27 cellular contexts compared by ENCODE assay signal in the genomic region with DNA sequence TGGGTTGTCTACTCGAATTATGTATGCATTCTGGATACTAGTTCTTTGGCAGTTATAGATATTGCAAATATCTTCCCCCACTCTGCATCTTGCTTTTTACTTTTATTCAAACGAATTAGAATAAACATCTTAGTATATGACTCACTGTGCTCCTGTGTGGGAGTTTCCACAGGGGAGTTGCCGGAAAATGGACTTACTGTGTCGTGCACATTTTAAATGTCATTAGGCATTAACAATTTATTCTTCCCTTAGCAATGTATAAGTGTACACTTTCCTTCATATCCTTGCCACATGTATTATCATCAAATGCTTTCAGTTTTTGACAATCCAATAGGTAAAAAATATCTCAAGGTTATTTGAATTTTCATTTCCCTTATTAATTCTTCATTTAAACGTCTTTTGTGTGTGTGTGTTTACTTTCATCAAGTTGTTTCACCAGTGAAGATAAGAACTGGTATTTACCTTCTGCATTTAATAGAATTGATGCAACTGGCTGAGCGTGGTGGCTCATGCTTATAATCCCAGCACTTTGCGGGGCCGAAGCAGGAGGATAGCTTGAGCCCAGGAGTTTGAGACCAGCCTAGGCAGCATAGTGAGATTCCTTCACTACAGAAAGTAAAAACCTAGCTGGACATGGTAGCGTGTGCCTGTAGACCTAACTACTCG. TPM values are rescaled to one million over a fixed set of nuclear protein-coding genes. Genes with fewer than 3 reads are reported as not detected.
DNase-seq lines count a peak whose midpoint lies in the region; ATAC-seq, FAIRE-seq and TF ChIP-seq lines count a peak whose summit lies in the region.
"Had no signal": no experiment of that assay in that cellular context is flagged by ENCODE, and none has a peak within 500 bp of the region (broad histone marks: within the 10 kb centered on the region; RNA-seq: fewer than 3 reads in every experiment).

No MANE protein-coding gene starts in this region.

- no peak overlapping the region for H3K4me3 Mint-ChIP-seq in activated CD4-positive, alpha-beta T cell treated with anti-CD3 and anti-CD28 coated beads, Interleukin-2, amount 10 ng/mL, durations not matched to agents 24 days and 14 days
- H3K4me3 Mint-ChIP-seq in activated T-cell treated with anti-CD3 and anti-CD28 coated beads, Interleukin-2, amount 50 U/mL, for 72 hours = no peak overlapping the region
- H3K4me3 Mint-ChIP-seq: activated CD8-positive, alpha-beta T cell treated with anti-CD3 and anti-CD28 coated beads, Interleukin-2, amount 10 ng/mL, durations not matched to agents 7 days and 5 days; stimulated activated naive CD8-positive, alpha-beta T cell treated with anti-CD3 and anti-CD28 coated beads, Interleukin-15, Interleukin-2, amounts not matched to agents 100 ng/mL and 50 ng/mL, for 24 hours; T-helper 2 cell treated with Interferon-gamma antibody and Interleukin-4, amounts not matched to agents 5 μg/mL and 100 μg/mL, for 36 hours; type B pancreatic cell; WTC11 had no signal

- H3K9me3 Mint-ChIP-seq in activated CD4-positive, alpha-beta T cell treated with anti-CD3 and anti-CD28 coated beads, Interleukin-2, amount 10 ng/mL, durations not matched to agents 24 days and 14 days = no peaks in the 10 kb centered on the region
- no peaks in the 10 kb centered on the region for H3K9me3 Mint-ChIP-seq in activated T-cell treated with anti-CD3 and anti-CD28 coated beads, Interleukin-2, amount 50 U/mL, for 72 hours
- H3K9me3 Mint-ChIP-seq: stimulated activated naive CD8-positive, alpha-beta T cell treated with anti-CD3 and anti-CD28 coated beads, Interleukin-15, Interleukin-2, amounts not matched to agents 100 ng/mL and 50 ng/mL, for 24 hours; T-helper 2 cell treated with Interferon-gamma antibody and Interleukin-4, amounts not matched to agents 5 μg/mL and 100 μg/mL, for 36 hours; type B pancreatic cell; WTC11 had no signal

- H3K4me1 Mint-ChIP-seq in activated CD4-positive, alpha-beta T cell treated with anti-CD3 and anti-CD28 coated beads, Interleukin-2, amount 10 ng/mL, durations not matched to agents 24 days and 14 days = no peaks in the 10 kb centered on the region
- no peaks in the 10 kb centered on the region for H3K4me1 Mint-ChIP-seq in activated T-cell treated with anti-CD3 and anti-CD28 coated beads, Interleukin-2, amount 50 U/mL, for 72 hours (ENCODE audit: low read depth)

- 14% methylated on average over 7 of the region's 10 CpGs for WGBS in K562 (ENCODE audit: insufficient coverage, low coverage, missing lambda C conversion rate)

- peak; percentile 54 for DNase-seq in A172 (ENCODE audit: low spot score)
- peak; percentile 63 for DNase-seq in M059J (ENCODE audit: low read depth)
- DNase-seq in K562 (ENCODE audit: extremely low read depth in 1 of 4, low spot score in 3 of 4) = no peak
- peak; percentile 76 for DNase-seq in fibroblast of pulmonary artery (ENCODE audit: low read depth)
- no peak for DNase-seq in SHP77 treated with DMSO at 0.1 percent for 48 hours (lab: John Stamatoyannopoulos, UW)
- no peak for DNase-seq in activated CD4-positive, alpha-beta T cell treated with anti-CD3 and anti-CD28 coated beads, Interleukin-2, amount 10 ng/mL, durations not matched to agents 24 days and 14 days
- no peak for DNase-seq in GM13977 (ENCODE audit: low spot score)
- DNase-seq in activated T-cell treated with anti-CD3 and anti-CD28 coated beads, Interleukin-2, amount 50 U/mL, for 72 hours = no peak
- DNase-seq: activated CD8-positive, alpha-beta T cell treated with anti-CD3 and anti-CD28 coated beads, Interleukin-2, amount 10 ng/mL, durations not matched to agents 7 days and 5 days; activated T-cell treated with anti-CD3 and anti-CD28 coated beads, Interleukin-2, amount 50 U/mL, for 48 hours; C1 segment of cervical spinal cord; DMS153; effector memory CD4-positive, alpha-beta T cell; left lung; NCI-H187; NCI-H446 treated with DMSO at 0.1 percent for 48 hours; right lobe of liver; Right ventricle myocardium superior; stimulated activated CD4-positive, alpha-beta T cell treated with anti-CD3 and anti-CD28 coated beads, Interleukin-1b, Interleukin-23, amount 100 ng/mL, for 48 hours had no signal

- H3K27me3 ChIP-seq in K562 (ENCODE audit: control insufficient read depth in 2 of 2, insufficient read depth in 2 of 2, low read length in 2 of 2) = peaks cover 0 to 12% of the 10 kb centered on the region in 2 experiments; a peak in 3 of 5 replicates
- H3K27me3 ChIP-seq: left lung, right lobe of liver had no signal

- peaks cover 20% of the 10 kb centered on the region for H3K27me3 Mint-ChIP-seq in activated CD4-positive, alpha-beta T cell treated with anti-CD3 and anti-CD28 coated beads, Interleukin-2, amount 10 ng/mL, durations not matched to agents 24 days and 14 days
- H3K27me3 Mint-ChIP-seq in activated T-cell treated with anti-CD3 and anti-CD28 coated beads, Interleukin-2, amount 50 U/mL, for 72 hours (ENCODE audit: low read depth) = peaks cover 16% of the 10 kb centered on the region

- no peaks in the 10 kb centered on the region for H3K79me2 ChIP-seq in K562 (ENCODE audit: control insufficient read depth, insufficient read depth, low read length)

- TF ChIP-seq EP300 in K562 (IDR thresholded peaks at IDR 0.05; ENCODE audit: low read length) = no peak

- CTCF ChIA-PET in K562 (lab: Yijun Ruan, JAX; ENCODE audit: low intra/inter-chr PET ratio) = no interaction called here

- TF ChIP-seq POLR2A in K562 (conservative IDR thresholded peaks at IDR 0.05) = no peak

- POLR2A ChIA-PET in K562 (lab: Yijun Ruan, JAX) = interaction anchor here (0.6 kb wide), 2 partner anchors 29 to 135 kb away, joined by 3 read pairs; no protein-coding TSS in a partner anchor

- H3K9me3 ChIP-seq in K562 (replicated peaks; ENCODE audit: control insufficient read depth, insufficient read depth, low read depth, low read length) = no peaks in the 10 kb centered on the region
- H3K9me3 ChIP-seq: left lung, right lobe of liver had no signal

- ATAC-seq in K562 = no peak
- no peak for ATAC-seq in activated T-cell treated with anti-CD3 and anti-CD28 coated beads, Interleukin-2, amount 50 U/mL, for 72 hours (replicated peaks in 1 of 2)
- ATAC-seq: activated CD8-positive, alpha-beta T cell treated with anti-CD3 and anti-CD28 coated beads, Interleukin-2, amount 10 ng/mL, durations not matched to agents 7 days and 5 days; activated naive CD4-positive, alpha-beta T cell treated with anti-CD3 and anti-CD28 coated beads, Interleukin-2, amount 50 U/mL, for 72 hours; left lung; right lobe of liver; WTC11 had no signal

- in situ Hi-C loops in K562 (cut with MboI) = no loop called here
- in situ Hi-C loops in GM13977 (cut with MboI; ENCODE audit: low pct_unique_long_range_greater_than_20kb, low sequenced_read_pairs, unreplicated experiment) = loop anchor here (25.0 kb wide), 1 partner anchor 221 kb away; no protein-coding TSS in a partner anchor

- H3K36me3 ChIP-seq in K562 (ENCODE audit: control insufficient read depth, insufficient read depth, low read length) = no peaks in the 10 kb centered on the region
- H3K36me3 ChIP-seq: cardiac muscle cell, left lung had no signal

- 0 out of 5 replicates have a peak, but pooled peaks cover 0 to 3% of the 10 kb centered on the region in 2 experiments for H3K4me1 ChIP-seq in K562 (replicated peaks in 1 of 2; ENCODE audit: control insufficient read depth in 2 of 2, insufficient read depth in 2 of 2, low read length in 2 of 2)
- H3K4me1 ChIP-seq: left lung had no signal

- no peak for TF ChIP-seq RAD21 in K562 (CRISPR knock-in tag; conservative IDR thresholded peaks at IDR 0.05 in 1 of 2, IDR thresholded peaks at IDR 0.05 in 1 of 2)

- no peak overlapping the region for H3K4me2 ChIP-seq in K562 (ENCODE audit: insufficient read depth, low read length)

- H4K20me1 ChIP-seq in K562 (replicated peaks; ENCODE audit: control insufficient read depth, insufficient read depth, low read length) = no peaks in the 10 kb centered on the region

- H2AFZ ChIP-seq in K562 (ENCODE audit: low read depth, low read length) = no peak overlapping the region

- TF ChIP-seq CTCF in K562 (IDR thresholded peaks at IDR 0.05 in 2 of 3, conservative IDR thresholded peaks at IDR 0.05 in 1 of 3; ENCODE audit: insufficient read depth in 2 of 3, low read depth in 1 of 3, low read length in 3 of 3) (no peak), fibroblast of pulmonary artery (IDR thresholded peaks at IDR 0.05; ENCODE audit: low read length, missing control alignments) (no peak), GM13977 (IDR thresholded peaks at IDR 0.05; ENCODE audit: extremely low read depth, insufficient read depth, missing control alignments) (no peak)

- no peaks in the 10 kb centered on the region for H3K36me3 Mint-ChIP-seq in activated CD4-positive, alpha-beta T cell treated with anti-CD3 and anti-CD28 coated beads, Interleukin-2, amount 10 ng/mL, durations not matched to agents 24 days and 14 days (ENCODE audit: low read depth)
- no peaks in the 10 kb centered on the region for H3K36me3 Mint-ChIP-seq in activated T-cell treated with anti-CD3 and anti-CD28 coated beads, Interleukin-2, amount 50 U/mL, for 72 hours (ENCODE audit: insufficient read depth in 2 of 2)
- H3K36me3 Mint-ChIP-seq: type B pancreatic cell, WTC11 had no signal

- no peak overlapping the region for H3K4me3 ChIP-seq in K562
- no peak overlapping the region for H3K4me3 ChIP-seq in fibroblast of pulmonary artery (replicated peaks; ENCODE audit: low read depth, low read length)
- H3K4me3 ChIP-seq: cardiac muscle cell, left lung, right lobe of liver had no signal

- FAIRE-seq in K562 (lab: Jason Lieb, UNC) = no peak
- FAIRE-seq: A204.1, frontal cortex had no signal

- no peak overlapping the region for H3K27ac ChIP-seq in K562 (ENCODE audit: extremely low read depth, low read depth, low read length)
- H3K27ac ChIP-seq: cardiac muscle cell, left lung had no signal

- no peak overlapping the region for H3K27ac Mint-ChIP-seq in activated CD4-positive, alpha-beta T cell treated with anti-CD3 and anti-CD28 coated beads, Interleukin-2, amount 10 ng/mL, durations not matched to agents 24 days and 14 days
- H3K27ac Mint-ChIP-seq in activated T-cell treated with anti-CD3 and anti-CD28 coated beads, Interleukin-2, amount 50 U/mL, for 72 hours = no peak overlapping the region
- H3K27ac Mint-ChIP-seq: activated CD8-positive, alpha-beta T cell treated with anti-CD3 and anti-CD28 coated beads, Interleukin-2, amount 10 ng/mL, durations not matched to agents 7 days and 5 days; activated naive CD4-positive, alpha-beta T cell treated with anti-CD3 and anti-CD28 coated beads, Interleukin-2, amount 50 U/mL, for 72 hours; stimulated activated naive CD8-positive, alpha-beta T cell treated with anti-CD3 and anti-CD28 coated beads, Interleukin-15, Interleukin-2, amounts not matched to agents 100 ng/mL and 50 ng/mL, for 24 hours; T-helper 2 cell treated with Interferon-gamma antibody and Interleukin-4, amounts not matched to agents 5 μg/mL and 100 μg/mL, for 36 hours; type B pancreatic cell; WTC11 had no signal

- BruUV-seq in K562 (replicated peaks; lab: Mats Ljungman, UMichigan) = no TSS peak

- intact Hi-C loops in K562 (cut with micrococcal nuclease) = no loop called here
- intact Hi-C loops in activated CD4-positive, alpha-beta T cell treated with anti-CD3 and anti-CD28 coated beads, Interleukin-2, amount 10 ng/mL, durations not matched to agents 24 days and 14 days (cut with micrococcal nuclease) = no loop called here

- no peaks in the 10 kb centered on the region for H3K9me1 ChIP-seq in K562 (ENCODE audit: control insufficient read depth, insufficient read depth, low read length)

- no peak overlapping the region for H3K9ac ChIP-seq in K562 (ENCODE audit: insufficient read depth in 1 of 2, low read depth in 2 of 2, low read length in 2 of 2)

RNA-seq across cellular contexts. Expression of a gene that starts 4.6 kb away (rescaled TPM):
- not detected in 2 replicates for total RNA-seq in A172 (2014; rRNA removed; shearing (Covaris generic))
- not detected in 2 replicates for total RNA-seq in M059J (2014; rRNA removed; shearing (Covaris generic))
- not detected in 2 replicates for total RNA-seq in K562 (2011; cell fraction: chromatin; rRNA removed; ENCODE audit: low replicate concordance)
- total RNA-seq in K562 (2011; cell fraction: nucleolus; rRNA removed) = not detected in 2 replicates
- total RNA-seq in K562 (2011; cell fraction: nucleoplasm; rRNA removed) = not detected in 2 replicates
- total RNA-seq in K562 (2014; rRNA removed) (not detected in 2 replicates), K562 (2014; rRNA removed; fragmentation: Illumina TruSeq; extraction: Trizol) (not detected in 2 replicates), K562 (2015; rRNA removed; fragmentation: Illumina TruSeq; extraction: Trizol) (not detected in 2 replicates), K562 (2021) (not detected in 2 replicates)
- polyA plus RNA-seq in K562 (2011; rRNA removed) (not detected in 2 replicates), K562 (2014; fragmentation: Illumina TruSeq; extraction: Trizol) (not detected in 2 replicates), K562 (2014; fragmentation: Nextera tagmentation; extraction: Ambion mirVana) (not detected), K562 (2014; rRNA removed) (not detected in 2 replicates)
- not detected in 2 replicates for polyA plus RNA-seq in K562 (2011; cell fraction: cytosol; rRNA removed)
- polyA plus RNA-seq in K562 (2011; cell fraction: nucleus; rRNA removed) = not detected in 2 replicates
- polyA plus RNA-seq in K562 (2012) = not detected in 2 replicates
- not detected in 2 replicates for polyA minus RNA-seq in K562 (2011; rRNA and poly(A)+ RNA removed)
- polyA minus RNA-seq in K562 (2011; cell fraction: cytosol; rRNA and poly(A)+ RNA removed) = not detected in 2 replicates
- not detected in 2 replicates for polyA minus RNA-seq in K562 (2011; cell fraction: nucleus; rRNA and poly(A)+ RNA removed)
- total RNA-seq in activated CD4-positive, alpha-beta T cell treated with anti-CD3 and anti-CD28 coated beads, Interleukin-2, amount 10 ng/mL, durations not matched to agents 24 days and 14 days = not detected in 2 replicates
- total RNA-seq in activated T-cell treated with anti-CD3 and anti-CD28 coated beads, Interleukin-2, amount 50 U/mL, for 72 hours = not detected
- total RNA-seq: activated CD8-positive, alpha-beta T cell treated with anti-CD3 and anti-CD28 coated beads, Interleukin-2, amount 10 ng/mL, durations not matched to agents 7 days and 5 days; activated naive CD4-positive, alpha-beta T cell treated with anti-CD3 and anti-CD28 coated beads, Interleukin-2, amount 50 U/mL, for 72 hours; cardiac muscle cell; frontal cortex; Right ventricle myocardium superior; WTC11 had no signal
- polyA plus RNA-seq: cardiac muscle cell had no signal

RNA-seq across cellular contexts. Expression of a gene that starts 10.4 kb away (rescaled TPM):
- not detected in 2 replicates for total RNA-seq in A172 (2014; rRNA removed; shearing (Covaris generic))
- total RNA-seq in M059J (2014; rRNA removed; shearing (Covaris generic)) = not detected in 2 replicates
- total RNA-seq in K562 (2011; cell fraction: chromatin; rRNA removed; ENCODE audit: low replicate concordance) = not detected in 2 replicates
- not detected in 2 replicates for total RNA-seq in K562 (2011; cell fraction: nucleolus; rRNA removed)
- not detected in 2 replicates for total RNA-seq in K562 (2011; cell fraction: nucleoplasm; rRNA removed)
- total RNA-seq in K562 (2014; rRNA removed) = not detected in 2 replicates
- total RNA-seq in K562 (2014; rRNA removed; fragmentation: Illumina TruSeq; extraction: Trizol) = not detected in 2 replicates
- total RNA-seq in K562 (2015; rRNA removed; fragmentation: Illumina TruSeq; extraction: Trizol) = not detected in 2 replicates
- not detected in 2 replicates for total RNA-seq in K562 (2021)
- polyA plus RNA-seq in K562 (2011; rRNA removed) = not detected in 2 replicates
- polyA plus RNA-seq in K562 (2011; cell fraction: cytosol; rRNA removed) = not detected in 2 replicates
- not detected in 2 replicates for polyA plus RNA-seq in K562 (2011; cell fraction: nucleus; rRNA removed)
- not detected in 2 replicates for polyA plus RNA-seq in K562 (2012)
- not detected in 2 replicates for polyA plus RNA-seq in K562 (2014; fragmentation: Illumina TruSeq; extraction: Trizol)
- not detected for polyA plus RNA-seq in K562 (2014; fragmentation: Nextera tagmentation; extraction: Ambion mirVana)
- polyA plus RNA-seq in K562 (2014; rRNA removed) = not detected in 2 replicates
- polyA minus RNA-seq in K562 (2011; rRNA and poly(A)+ RNA removed) = not detected in 2 replicates
- polyA minus RNA-seq in K562 (2011; cell fraction: cytosol; rRNA and poly(A)+ RNA removed) = not detected in 2 replicates
- polyA minus RNA-seq in K562 (2011; cell fraction: nucleus; rRNA and poly(A)+ RNA removed) = not detected in 2 replicates
- not detected in 2 replicates for total RNA-seq in activated CD4-positive, alpha-beta T cell treated with anti-CD3 and anti-CD28 coated beads, Interleukin-2, amount 10 ng/mL, durations not matched to agents 24 days and 14 days
- total RNA-seq in activated T-cell treated with anti-CD3 and anti-CD28 coated beads, Interleukin-2, amount 50 U/mL, for 72 hours = not detected
- total RNA-seq: activated CD8-positive, alpha-beta T cell treated with anti-CD3 and anti-CD28 coated beads, Interleukin-2, amount 10 ng/mL, durations not matched to agents 7 days and 5 days; activated naive CD4-positive, alpha-beta T cell treated with anti-CD3 and anti-CD28 coated beads, Interleukin-2, amount 50 U/mL, for 72 hours; cardiac muscle cell; frontal cortex; left lung; Right ventricle myocardium superior had no signal
- polyA plus RNA-seq: cardiac muscle cell had no signal

RNA-seq across cellular contexts. Expression of a gene that starts 15.4 kb away (rescaled TPM):
- 0.05 TPM in 1 of 2 replicates, not detected in the other for total RNA-seq in A172 (2014; rRNA removed; shearing (Covaris generic))
- 0.54 TPM in 1 of 2 replicates, not detected in the other for total RNA-seq in M059J (2014; rRNA removed; shearing (Covaris generic))
- total RNA-seq in K562 (2011; cell fraction: chromatin; rRNA removed; ENCODE audit: low replicate concordance) = not detected in 2 replicates
- total RNA-seq in K562 (2011; cell fraction: nucleolus; rRNA removed) = not detected in 2 replicates
- total RNA-seq in K562 (2011; cell fraction: nucleoplasm; rRNA removed) = not detected in 2 replicates
- total RNA-seq in K562 (2014; rRNA removed) = not detected in 2 replicates
- total RNA-seq in K562 (2014; rRNA removed; fragmentation: Illumina TruSeq; extraction: Trizol) = not detected in 2 replicates
- not detected in 2 replicates for total RNA-seq in K562 (2015; rRNA removed; fragmentation: Illumina TruSeq; extraction: Trizol)
- 0.09 TPM in 1 of 2 replicates, not detected in the other for total RNA-seq in K562 (2021)
- not detected in 2 replicates for polyA plus RNA-seq in K562 (2011; rRNA removed)
- polyA plus RNA-seq in K562 (2011; cell fraction: cytosol; rRNA removed) = not detected in 2 replicates
- polyA plus RNA-seq in K562 (2011; cell fraction: nucleus; rRNA removed) = not detected in 2 replicates
- not detected in 2 replicates for polyA plus RNA-seq in K562 (2012)
- polyA plus RNA-seq in K562 (2014; fragmentation: Illumina TruSeq; extraction: Trizol) = not detected in 2 replicates
- not detected for polyA plus RNA-seq in K562 (2014; fragmentation: Nextera tagmentation; extraction: Ambion mirVana)
- polyA plus RNA-seq in K562 (2014; rRNA removed) = not detected in 2 replicates
- not detected in 2 replicates for polyA minus RNA-seq in K562 (2011; rRNA and poly(A)+ RNA removed)
- polyA minus RNA-seq in K562 (2011; cell fraction: cytosol; rRNA and poly(A)+ RNA removed) = not detected in 2 replicates
- not detected in 2 replicates for polyA minus RNA-seq in K562 (2011; cell fraction: nucleus; rRNA and poly(A)+ RNA removed)
- not detected in 2 replicates for total RNA-seq in activated CD4-positive, alpha-beta T cell treated with anti-CD3 and anti-CD28 coated beads, Interleukin-2, amount 10 ng/mL, durations not matched to agents 24 days and 14 days
- total RNA-seq in activated T-cell treated with anti-CD3 and anti-CD28 coated beads, Interleukin-2, amount 50 U/mL, for 72 hours = not detected
- total RNA-seq: activated CD8-positive, alpha-beta T cell treated with anti-CD3 and anti-CD28 coated beads, Interleukin-2, amount 10 ng/mL, durations not matched to agents 7 days and 5 days; activated naive CD4-positive, alpha-beta T cell treated with anti-CD3 and anti-CD28 coated beads, Interleukin-2, amount 50 U/mL, for 72 hours; cardiac muscle cell; frontal cortex; WTC11 had no signal
- polyA plus RNA-seq: cardiac muscle cell had no signal

RNA-seq across cellular contexts. Expression of a gene that starts 20.7 kb away (rescaled TPM):
- total RNA-seq in A172 (2014; rRNA removed; shearing (Covaris generic)) = not detected in 2 replicates
- not detected in 2 replicates for total RNA-seq in M059J (2014; rRNA removed; shearing (Covaris generic))
- total RNA-seq in K562 (2011; cell fraction: chromatin; rRNA removed; ENCODE audit: low replicate concordance) = not detected in 2 replicates
- total RNA-seq in K562 (2011; cell fraction: nucleolus; rRNA removed) = not detected in 2 replicates
- not detected in 2 replicates for total RNA-seq in K562 (2011; cell fraction: nucleoplasm; rRNA removed)
- total RNA-seq in K562 (2014; rRNA removed) = not detected in 2 replicates
- not detected in 2 replicates for total RNA-seq in K562 (2014; rRNA removed; fragmentation: Illumina TruSeq; extraction: Trizol)
- not detected in 2 replicates for total RNA-seq in K562 (2015; rRNA removed; fragmentation: Illumina TruSeq; extraction: Trizol)
- not detected in 2 replicates for total RNA-seq in K562 (2021)
- not detected in 2 replicates for polyA plus RNA-seq in K562 (2011; rRNA removed)
- not detected in 2 replicates for polyA plus RNA-seq in K562 (2011; cell fraction: cytosol; rRNA removed)
- polyA plus RNA-seq in K562 (2011; cell fraction: nucleus; rRNA removed) = not detected in 2 replicates
- not detected in 2 replicates for polyA plus RNA-seq in K562 (2012)
- polyA plus RNA-seq in K562 (2014; fragmentation: Illumina TruSeq; extraction: Trizol) = not detected in 2 replicates
- polyA plus RNA-seq in K562 (2014; fragmentation: Nextera tagmentation; extraction: Ambion mirVana) = not detected
- polyA plus RNA-seq in K562 (2014; rRNA removed) = not detected in 2 replicates
- polyA minus RNA-seq in K562 (2011; rRNA and poly(A)+ RNA removed) = not detected in 2 replicates
- polyA minus RNA-seq in K562 (2011; cell fraction: cytosol; rRNA and poly(A)+ RNA removed) = not detected in 2 replicates
- not detected in 2 replicates for polyA minus RNA-seq in K562 (2011; cell fraction: nucleus; rRNA and poly(A)+ RNA removed)
- total RNA-seq in activated CD4-positive, alpha-beta T cell treated with anti-CD3 and anti-CD28 coated beads, Interleukin-2, amount 10 ng/mL, durations not matched to agents 24 days and 14 days = not detected in 2 replicates
- not detected for total RNA-seq in activated T-cell treated with anti-CD3 and anti-CD28 coated beads, Interleukin-2, amount 50 U/mL, for 72 hours
- total RNA-seq: activated CD8-positive, alpha-beta T cell treated with anti-CD3 and anti-CD28 coated beads, Interleukin-2, amount 10 ng/mL, durations not matched to agents 7 days and 5 days; activated naive CD4-positive, alpha-beta T cell treated with anti-CD3 and anti-CD28 coated beads, Interleukin-2, amount 50 U/mL, for 72 hours; cardiac muscle cell; frontal cortex; left lung; Right ventricle myocardium superior; WTC11 had no signal
- polyA plus RNA-seq: cardiac muscle cell had no signal

RNA-seq across cellular contexts. Expression of a gene that starts 26.4 kb away (rescaled TPM):
- total RNA-seq in A172 (2014; rRNA removed; shearing (Covaris generic)) = not detected in 2 replicates
- not detected in 2 replicates for total RNA-seq in M059J (2014; rRNA removed; shearing (Covaris generic))
- total RNA-seq in K562 (2011; cell fraction: chromatin; rRNA removed; ENCODE audit: low replicate concordance) = not detected in 2 replicates
- not detected in 2 replicates for total RNA-seq in K562 (2011; cell fraction: nucleolus; rRNA removed)
- total RNA-seq in K562 (2011; cell fraction: nucleoplasm; rRNA removed) = not detected in 2 replicates
- not detected in 2 replicates for total RNA-seq in K562 (2014; rRNA removed)
- not detected in 2 replicates for total RNA-seq in K562 (2014; rRNA removed; fragmentation: Illumina TruSeq; extraction: Trizol)
- not detected in 2 replicates for total RNA-seq in K562 (2015; rRNA removed; fragmentation: Illumina TruSeq; extraction: Trizol)
- total RNA-seq in K562 (2021) = not detected in 2 replicates
- polyA plus RNA-seq in K562 (2011; rRNA removed) = not detected in 2 replicates
- polyA plus RNA-seq in K562 (2011; cell fraction: cytosol; rRNA removed) = not detected in 2 replicates
- polyA plus RNA-seq in K562 (2011; cell fraction: nucleus; rRNA removed) = not detected in 2 replicates
- polyA plus RNA-seq in K562 (2012) = not detected in 2 replicates
- polyA plus RNA-seq in K562 (2014; fragmentation: Illumina TruSeq; extraction: Trizol) = not detected in 2 replicates
- polyA plus RNA-seq in K562 (2014; fragmentation: Nextera tagmentation; extraction: Ambion mirVana) = not detected
- polyA plus RNA-seq in K562 (2014; rRNA removed) = not detected in 2 replicates
- polyA minus RNA-seq in K562 (2011; rRNA and poly(A)+ RNA removed) = not detected in 2 replicates
- polyA minus RNA-seq in K562 (2011; cell fraction: cytosol; rRNA and poly(A)+ RNA removed) = not detected in 2 replicates
- polyA minus RNA-seq in K562 (2011; cell fraction: nucleus; rRNA and poly(A)+ RNA removed) = not detected in 2 replicates
- not detected in 2 replicates for total RNA-seq in activated CD4-positive, alpha-beta T cell treated with anti-CD3 and anti-CD28 coated beads, Interleukin-2, amount 10 ng/mL, durations not matched to agents 24 days and 14 days
- not detected for total RNA-seq in activated T-cell treated with anti-CD3 and anti-CD28 coated beads, Interleukin-2, amount 50 U/mL, for 72 hours
- total RNA-seq: activated CD8-positive, alpha-beta T cell treated with anti-CD3 and anti-CD28 coated beads, Interleukin-2, amount 10 ng/mL, durations not matched to agents 7 days and 5 days; activated naive CD4-positive, alpha-beta T cell treated with anti-CD3 and anti-CD28 coated beads, Interleukin-2, amount 50 U/mL, for 72 hours; cardiac muscle cell; frontal cortex; left lung; Right ventricle myocardium superior; WTC11 had no signal
- polyA plus RNA-seq: cardiac muscle cell had no signal

Comparison
In these comparisons a context has a peak if more than half of its experiments do, and no peak if none do; other contexts are left out.
1. DNase-seq: peak in A172 (single experiment), M059J (single experiment) and fibroblast of pulmonary artery (single experiment); none in K562 (0 of 4), SHP77 treated with DMSO at 0.1 percent for 48 hours (single experiment), activated CD4-positive, alpha-beta T cell treated with anti-CD3 and anti-CD28 coated beads, Interleukin-2, amount 10 ng/mL, durations not matched to agents 24 days and 14 days (single experiment), GM13977 (single experiment) and activated T-cell treated with anti-CD3 and anti-CD28 coated beads, Interleukin-2, amount 50 U/mL, for 72 hours (0 of 2).